In genomic region chr9:21402387-21403247, GRCh38 we compare ENCODE assay signal across 1 cellular context.
A peak's percentile ranks its signal among the peaks of the same experiment; 100 is the strongest.
TF ChIP-seq lines count a peak whose summit lies in the region.

No MANE protein-coding gene starts in this region.

TF ChIP-seq in GM12878, 131 proteins besides CTCF, POLR2A, EP300 and RAD21:
- peak; percentile 33; the same call in 1 of the 2 replicates for TF ChIP-seq IKZF1 (conservative IDR thresholded peaks at IDR 0.05)
- TF ChIP-seq SIX5 (IDR thresholded peaks at IDR 0.05; ENCODE audit: low read depth, low read length, severe bottlenecking) = no peak
- no peak for TF ChIP-seq EED (IDR thresholded peaks at IDR 0.05; ENCODE audit: low read depth)
- no peak for TF ChIP-seq CHD2 (IDR thresholded peaks at IDR 0.05; ENCODE audit: borderline replicate concordance, low read depth, low read length)
- no peak for TF ChIP-seq POLR2AphosphoS5 (IDR thresholded peaks at IDR 0.05; ENCODE audit: low read length)
- no peak for TF ChIP-seq TCF3 (IDR thresholded peaks at IDR 0.05; ENCODE audit: borderline replicate concordance, insufficient read depth, low read depth, low read length)
- no peak for TF ChIP-seq YBX1 (IDR thresholded peaks at IDR 0.05)
- TF ChIP-seq JUNB (IDR thresholded peaks at IDR 0.05) = no peak
- TF ChIP-seq IKZF2 (IDR thresholded peaks at IDR 0.05) = 0 out of 4 replicates have a peak, but pooled peaks of 1 of the 2 experiments have one; percentile 27
- TF ChIP-seq TCF12 (IDR thresholded peaks at IDR 0.05; ENCODE audit: low read depth, low read length) = no peak
- no peak for TF ChIP-seq RUNX3 (IDR thresholded peaks at IDR 0.05; ENCODE audit: low read length)
- TF ChIP-seq SMC3 (IDR thresholded peaks at IDR 0.05; ENCODE audit: borderline replicate concordance, low read length) = 0 out of 2 replicates have a peak, but pooled peaks have one; percentile 18
- TF ChIP-seq, protein P1, sequence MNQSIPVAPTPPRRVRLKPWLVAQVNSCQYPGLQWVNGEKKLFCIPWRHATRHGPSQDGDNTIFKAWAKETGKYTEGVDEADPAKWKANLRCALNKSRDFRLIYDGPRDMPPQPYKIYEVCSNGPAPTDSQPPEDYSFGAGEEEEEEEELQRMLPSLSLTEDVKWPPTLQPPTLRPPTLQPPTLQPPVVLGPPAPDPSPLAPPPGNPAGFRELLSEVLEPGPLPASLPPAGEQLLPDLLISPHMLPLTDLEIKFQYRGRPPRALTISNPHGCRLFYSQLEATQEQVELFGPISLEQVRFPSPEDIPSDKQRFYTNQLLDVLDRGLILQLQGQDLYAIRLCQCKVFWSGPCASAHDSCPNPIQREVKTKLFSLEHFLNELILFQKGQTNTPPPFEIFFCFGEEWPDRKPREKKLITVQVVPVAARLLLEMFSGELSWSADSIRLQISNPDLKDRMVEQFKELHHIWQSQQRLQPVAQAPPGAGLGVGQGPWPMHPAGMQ (IDR thresholded peaks at IDR 0.05; ENCODE audit: borderline replicate concordance) = no peak
- TF ChIP-seq, protein P2, sequence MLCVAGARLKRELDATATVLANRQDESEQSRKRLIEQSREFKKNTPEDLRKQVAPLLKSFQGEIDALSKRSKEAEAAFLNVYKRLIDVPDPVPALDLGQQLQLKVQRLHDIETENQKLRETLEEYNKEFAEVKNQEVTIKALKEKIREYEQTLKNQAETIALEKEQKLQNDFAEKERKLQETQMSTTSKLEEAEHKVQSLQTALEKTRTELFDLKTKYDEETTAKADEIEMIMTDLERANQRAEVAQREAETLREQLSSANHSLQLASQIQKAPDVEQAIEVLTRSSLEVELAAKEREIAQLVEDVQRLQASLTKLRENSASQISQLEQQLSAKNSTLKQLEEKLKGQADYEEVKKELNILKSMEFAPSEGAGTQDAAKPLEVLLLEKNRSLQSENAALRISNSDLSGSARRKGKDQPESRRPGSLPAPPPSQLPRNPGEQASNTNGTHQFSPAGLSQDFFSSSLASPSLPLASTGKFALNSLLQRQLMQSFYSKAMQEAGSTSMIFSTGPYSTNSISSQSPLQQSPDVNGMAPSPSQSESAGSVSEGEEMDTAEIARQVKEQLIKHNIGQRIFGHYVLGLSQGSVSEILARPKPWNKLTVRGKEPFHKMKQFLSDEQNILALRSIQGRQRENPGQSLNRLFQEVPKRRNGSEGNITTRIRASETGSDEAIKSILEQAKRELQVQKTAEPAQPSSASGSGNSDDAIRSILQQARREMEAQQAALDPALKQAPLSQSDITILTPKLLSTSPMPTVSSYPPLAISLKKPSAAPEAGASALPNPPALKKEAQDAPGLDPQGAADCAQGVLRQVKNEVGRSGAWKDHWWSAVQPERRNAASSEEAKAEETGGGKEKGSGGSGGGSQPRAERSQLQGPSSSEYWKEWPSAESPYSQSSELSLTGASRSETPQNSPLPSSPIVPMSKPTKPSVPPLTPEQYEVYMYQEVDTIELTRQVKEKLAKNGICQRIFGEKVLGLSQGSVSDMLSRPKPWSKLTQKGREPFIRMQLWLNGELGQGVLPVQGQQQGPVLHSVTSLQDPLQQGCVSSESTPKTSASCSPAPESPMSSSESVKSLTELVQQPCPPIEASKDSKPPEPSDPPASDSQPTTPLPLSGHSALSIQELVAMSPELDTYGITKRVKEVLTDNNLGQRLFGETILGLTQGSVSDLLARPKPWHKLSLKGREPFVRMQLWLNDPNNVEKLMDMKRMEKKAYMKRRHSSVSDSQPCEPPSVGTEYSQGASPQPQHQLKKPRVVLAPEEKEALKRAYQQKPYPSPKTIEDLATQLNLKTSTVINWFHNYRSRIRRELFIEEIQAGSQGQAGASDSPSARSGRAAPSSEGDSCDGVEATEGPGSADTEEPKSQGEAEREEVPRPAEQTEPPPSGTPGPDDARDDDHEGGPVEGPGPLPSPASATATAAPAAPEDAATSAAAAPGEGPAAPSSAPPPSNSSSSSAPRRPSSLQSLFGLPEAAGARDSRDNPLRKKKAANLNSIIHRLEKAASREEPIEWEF (IDR thresholded peaks at IDR 0.05; ENCODE audit: insufficient replicate concordance, low read depth, low read length) = no peak
- TF ChIP-seq YY1 (IDR thresholded peaks at IDR 0.05; ENCODE audit: low read depth, low read length) = no peak
- no peak for TF ChIP-seq ASH2L (IDR thresholded peaks at IDR 0.05; ENCODE audit: borderline replicate concordance, low read depth)
- no peak for TF ChIP-seq SIN3A (IDR thresholded peaks at IDR 0.05; ENCODE audit: low read depth, low read length)
- no peak for TF ChIP-seq ATF7 (IDR thresholded peaks at IDR 0.05; ENCODE audit: low read depth)
- no peak for TF ChIP-seq FOXM1 (IDR thresholded peaks at IDR 0.05; ENCODE audit: low read depth, low read length)
- TF ChIP-seq MEF2B (IDR thresholded peaks at IDR 0.05; ENCODE audit: partially characterized antibody, poor library complexity, severe bottlenecking) = peak; percentile 60
- peak; percentile 47 for TF ChIP-seq HDAC6 (IDR thresholded peaks at IDR 0.05; ENCODE audit: unreplicated experiment)
